1 cellular context compared by ENCODE assay signal in the genomic region with DNA sequence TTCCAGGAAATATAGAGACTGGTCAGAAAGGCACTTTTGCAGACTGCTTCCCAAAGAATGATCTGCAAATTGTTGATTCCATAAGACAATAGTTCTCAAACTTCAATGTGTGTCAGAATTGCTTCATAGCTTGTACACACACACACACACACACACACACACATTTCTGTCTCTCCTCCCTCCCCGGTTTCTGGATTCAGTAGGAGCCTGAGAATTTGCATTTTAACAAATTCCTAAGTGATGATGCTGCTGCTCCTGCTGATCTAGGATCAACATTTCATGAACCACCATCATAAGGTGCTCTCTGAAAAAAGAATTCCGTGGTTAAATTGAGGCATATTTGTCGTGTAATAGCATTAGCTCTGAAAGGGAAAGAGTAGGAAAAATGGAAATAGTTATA.
TF ChIP-seq lines count a peak whose summit lies in the region.

No MANE protein-coding gene starts in this region.

TF ChIP-seq in HepG2, 621 proteins besides CTCF, POLR2A, EP300 and RAD21 (continued from another document):
- TF ChIP-seq SP4 (CRISPR knock-in tag; IDR thresholded peaks at IDR 0.05) (no peak), GZF1 (CRISPR knock-in tag; IDR thresholded peaks at IDR 0.05) (no peak), NFIB (CRISPR knock-in tag; IDR thresholded peaks at IDR 0.05; ENCODE audit: borderline replicate concordance) (no peak), PAX8 (CRISPR knock-in tag; IDR thresholded peaks at IDR 0.05; ENCODE audit: borderline replicate concordance) (no peak), HNRNPUL1 (IDR thresholded peaks at IDR 0.05; ENCODE audit: low read depth, low read length) (no peak)
